ENCODE assay signal across 27 cellular contexts in genomic region chr11:25225078-25225477, GRCh38.
"Had no signal": no experiment of that assay in that cellular context is flagged by ENCODE, and none has a peak within 500 bp of the region (broad histone marks: within the 10 kb centered on the region; RNA-seq: fewer than 3 reads in every experiment).

No MANE protein-coding gene starts in this region.

- H3K4me3 ChIP-seq: stomach, suprapubic skin, testis, thoracic aorta, thyroid gland, tibial artery, tibial nerve, transverse colon, upper lobe of left lung, upper lobe of right lung, uterus, vagina had no signal

- H3K27me3 ChIP-seq: stomach, suprapubic skin, testis, thyroid gland, tibial artery, tibial nerve, transverse colon, upper lobe of left lung, upper lobe of right lung, uterus, vagina had no signal

- H3K27ac ChIP-seq: stomach, suprapubic skin, testis, thoracic aorta, thyroid gland, tibial artery, tibial nerve, transverse colon, upper lobe of left lung, upper lobe of right lung, uterus, vagina had no signal

- FAIRE-seq: urothelium cell line had no signal

- H3K36me3 ChIP-seq: stomach, suprapubic skin, thoracic aorta, thyroid gland, tibial artery, tibial nerve, transverse colon, upper lobe of left lung, upper lobe of right lung, uterus, vagina had no signal

- DNase-seq: stimulated activated CD4-positive, alpha-beta T cell treated with anti-CD3 and anti-CD28 coated beads, Interleukin-2, amount 100 ng/mL, for 48 hours; stimulated activated CD4-positive, alpha-beta T cell treated with anti-CD3 and anti-CD28 coated beads, Interleukin-4, amount 100 ng/mL, for 1 hour; stimulated activated CD4-positive, alpha-beta T cell treated with anti-CD3 and anti-CD28 coated beads, Interleukin-4, amount 100 ng/mL, for 24 hours; stimulated activated CD4-positive, alpha-beta T cell treated with anti-CD3 and anti-CD28 coated beads, Interleukin-4, amount 100 ng/mL, for 4 hours; stimulated activated CD8-positive, alpha-beta memory T cell treated with anti-CD3 and anti-CD28 coated beads, Interleukin-4, amount 100 ng/mL, for 48 hours; stimulated activated naive B cell treated with anti-CD40 and anti-IgM and Interleukin-4, amounts not matched to agents 10 μg/mL and 1 μg/mL and 100 μg/mL, for 72 hours; stimulated activated naive CD4-positive, alpha-beta T cell; stimulated activated naive CD4-positive, alpha-beta T cell treated with Interleukin-2 at 50 U/mL for 16 hours; stimulated activated naive CD8-positive, alpha-beta T cell treated with anti-CD3 and anti-CD28 coated beads, Interleukin-15, amount 100 ng/mL, for 72 hours; stimulated activated naive CD8-positive, alpha-beta T cell treated with anti-CD3 and anti-CD28 coated beads, Interleukin-15, Interleukin-2, amounts not matched to agents 100 U/mL and 50 U/mL, for 24 hours; stomach; substantia nigra; testis; thyroid gland; tibial artery; transverse colon; trophoblast cell; upper lobe of left lung; upper lobe of right lung; uterus had no signal

- H3K4me1 ChIP-seq: stomach, suprapubic skin, testis, thyroid gland, tibial artery, tibial nerve, transverse colon, upper lobe of left lung, upper lobe of right lung, uterus, vagina had no signal

- H3K9me3 ChIP-seq: suprapubic skin, testis, thoracic aorta, thyroid gland, tibial artery, transverse colon, upper lobe of left lung, upper lobe of right lung, uterus, vagina had no signal

- ATAC-seq: stimulated activated effector memory CD8-positive, alpha-beta T cell treated with anti-CD3 and anti-CD28 coated beads, Interleukin-12 subunit alpha, Interleukin-12 subunit beta, amount 100 ng/mL, for 72 hours; stimulated activated memory B cell treated with anti-CD40 and anti-IgM and Interleukin-4, amounts not matched to agents 10 μg/mL and 1 μg/mL and 100 μg/mL, for 72 hours; stimulated activated naive B cell treated with anti-CD40 and anti-IgM and Interleukin-4, amounts not matched to agents 10 μg/mL and 1 μg/mL and 100 μg/mL, for 72 hours; stimulated activated naive CD8-positive, alpha-beta T cell treated with anti-CD3 and anti-CD28 coated beads, Interleukin-15, amount 100 ng/mL, for 72 hours; stimulated activated naive CD8-positive, alpha-beta T cell treated with anti-CD3 and anti-CD28 coated beads, Interleukin-15, Interleukin-2, amounts not matched to agents 100 U/mL and 50 U/mL, for 24 hours; upper lobe of right lung had no signal
